ENCODE assay signal across 8 cellular contexts in the genomic region with DNA sequence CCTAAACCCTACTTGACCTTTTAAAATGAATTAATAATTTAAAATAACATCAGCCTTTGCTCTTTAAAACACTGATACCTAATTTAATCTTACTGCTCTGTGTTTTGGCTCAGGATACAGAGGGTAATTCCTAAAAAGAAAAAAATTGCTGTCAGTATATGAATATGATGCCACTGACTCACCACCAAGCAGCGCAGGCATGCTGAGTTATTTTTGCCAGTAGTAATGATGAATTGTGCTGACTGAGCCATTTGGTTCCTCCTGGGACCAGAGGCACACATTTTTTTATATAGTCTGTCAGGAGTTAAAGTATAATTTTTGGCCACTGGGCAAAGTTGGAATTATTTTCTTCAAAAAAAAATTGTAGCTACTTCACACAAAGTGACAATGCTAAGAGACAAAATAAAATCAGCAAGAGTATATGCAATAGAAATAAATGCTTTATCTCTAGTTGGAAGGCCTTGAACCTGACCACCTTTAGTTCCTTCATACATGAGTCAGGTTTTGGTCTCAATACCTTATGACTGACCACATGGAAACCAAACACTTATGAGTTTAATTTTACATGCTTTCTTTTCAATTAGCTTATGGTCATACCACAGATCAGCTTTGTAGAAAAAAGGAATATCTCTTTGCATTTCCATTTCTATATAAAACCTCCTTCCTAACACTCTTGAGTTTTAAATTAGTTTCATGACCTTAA.
DNase-seq lines count a peak whose midpoint lies in the region; ATAC-seq, FAIRE-seq and TF ChIP-seq lines count a peak whose summit lies in the region.

No MANE protein-coding gene starts in this region.

- DNase-seq in stimulated activated CD8-positive, alpha-beta memory T cell treated with anti-CD3 and anti-CD28 coated beads, Interleukin-15, amount 100 ng/mL, for 48 hours (ENCODE audit: low read depth in 2 of 2) = peak; percentile 1 to 32
- no peak for DNase-seq in stimulated activated CD8-positive, alpha-beta memory T cell treated with anti-CD3 and anti-CD28 coated beads, Interleukin-4, amount 100 ng/mL, for 48 hours
- DNase-seq in RKO (ENCODE audit: low spot score) = peak; percentile 85
- peak; percentile 83 for DNase-seq in fibroblast of pulmonary artery (ENCODE audit: low read depth)
- DNase-seq in aorta = peak; percentile 69 to 71
- DNase-seq in cerebellum (ENCODE audit: low spot score) = no peak
- no peak for DNase-seq in HPDE6-E6E7 (ENCODE audit: extremely low spot score)
- no peak for DNase-seq in small intestine

- intact Hi-C loops in aorta (cut with DNase I) = loop anchor here in 1 of 2 donors (1.0 to 5.0 kb wide), 2 partner anchors 41 to 115 kb away; a partner anchor contains a TSS

- no peak overlapping the region for H3K27ac ChIP-seq in aorta (ENCODE audit: low read depth in 1 of 2, low read length in 2 of 2)
- no peak overlapping the region for H3K27ac ChIP-seq in small intestine (ENCODE audit: low read depth in 1 of 2, low read length in 1 of 2)

- H3K9me3 ChIP-seq in aorta (ENCODE audit: control insufficient read depth, low read length) (no peaks in the 10 kb centered on the region), small intestine (ENCODE audit: control insufficient read depth, low read depth) (no peaks in the 10 kb centered on the region)

- no peak for TF ChIP-seq CTCF in fibroblast of pulmonary artery (IDR thresholded peaks at IDR 0.05; ENCODE audit: low read length, missing control alignments)

- H3K4me3 ChIP-seq in fibroblast of pulmonary artery (replicated peaks; ENCODE audit: low read depth, low read length) (no peak overlapping the region), aorta (ENCODE audit: low read length in 2 of 2) (no peak overlapping the region), small intestine (ENCODE audit: low read depth in 1 of 2, low read length in 2 of 2) (no peak overlapping the region)

- H3K27me3 ChIP-seq in aorta (ENCODE audit: control insufficient read depth in 1 of 2, insufficient read depth in 2 of 2, low read length in 1 of 2) = no peaks in the 10 kb centered on the region
- H3K27me3 ChIP-seq in small intestine (ENCODE audit: control insufficient read depth in 2 of 2, insufficient read depth in 2 of 2, low read length in 2 of 2) = no peaks in the 10 kb centered on the region

- no peak for FAIRE-seq in small intestine (lab: Jason Lieb, UNC)

- H3K4me1 ChIP-seq in aorta (ENCODE audit: control insufficient read depth in 1 of 2, insufficient read depth in 2 of 2, low read length in 2 of 2) (peaks cover 0 to 3% of the 10 kb centered on the region in 2 donors), small intestine (ENCODE audit: control insufficient read depth in 2 of 2, insufficient read depth in 1 of 2, low read depth in 1 of 2, low read length in 1 of 2) (peaks cover 0 to 3% of the 10 kb centered on the region in 2 donors)

- H3K36me3 ChIP-seq in aorta (ENCODE audit: control insufficient read depth in 1 of 2, insufficient read depth in 2 of 2, low read length in 1 of 2) (no peaks in the 10 kb centered on the region), small intestine (ENCODE audit: control insufficient read depth in 2 of 2, insufficient read depth in 2 of 2, low read length in 2 of 2) (no peaks in the 10 kb centered on the region)

- WGBS in aorta, 2 donors = 4 to 5% methylated on average over 1 of the region's 1 CpG
- WGBS in small intestine, 3 donors = 62 to 93% (median 77%) methylated on average over 1 of the region's 1 CpG

- peak; percentile 57 for ATAC-seq in aorta (ENCODE audit: low FRiP score)

Comparison
In these comparisons a context has a peak if more than half of its experiments do, and no peak if none do; other contexts are left out.
1. DNase-seq: peak in stimulated activated CD8-positive, alpha-beta memory T cell treated with anti-CD3 and anti-CD28 coated beads, Interleukin-15, amount 100 ng/mL, for 48 hours (2 of 2), RKO (single experiment), fibroblast of pulmonary artery (single experiment) and aorta (2 of 2); none in stimulated activated CD8-positive, alpha-beta memory T cell treated with anti-CD3 and anti-CD28 coated beads, Interleukin-4, amount 100 ng/mL, for 48 hours (single experiment), cerebellum (single experiment), HPDE6-E6E7 (single experiment) and small intestine (single experiment).